Comparison of ENCODE assay signal across 8 cellular contexts in the genomic region with DNA sequence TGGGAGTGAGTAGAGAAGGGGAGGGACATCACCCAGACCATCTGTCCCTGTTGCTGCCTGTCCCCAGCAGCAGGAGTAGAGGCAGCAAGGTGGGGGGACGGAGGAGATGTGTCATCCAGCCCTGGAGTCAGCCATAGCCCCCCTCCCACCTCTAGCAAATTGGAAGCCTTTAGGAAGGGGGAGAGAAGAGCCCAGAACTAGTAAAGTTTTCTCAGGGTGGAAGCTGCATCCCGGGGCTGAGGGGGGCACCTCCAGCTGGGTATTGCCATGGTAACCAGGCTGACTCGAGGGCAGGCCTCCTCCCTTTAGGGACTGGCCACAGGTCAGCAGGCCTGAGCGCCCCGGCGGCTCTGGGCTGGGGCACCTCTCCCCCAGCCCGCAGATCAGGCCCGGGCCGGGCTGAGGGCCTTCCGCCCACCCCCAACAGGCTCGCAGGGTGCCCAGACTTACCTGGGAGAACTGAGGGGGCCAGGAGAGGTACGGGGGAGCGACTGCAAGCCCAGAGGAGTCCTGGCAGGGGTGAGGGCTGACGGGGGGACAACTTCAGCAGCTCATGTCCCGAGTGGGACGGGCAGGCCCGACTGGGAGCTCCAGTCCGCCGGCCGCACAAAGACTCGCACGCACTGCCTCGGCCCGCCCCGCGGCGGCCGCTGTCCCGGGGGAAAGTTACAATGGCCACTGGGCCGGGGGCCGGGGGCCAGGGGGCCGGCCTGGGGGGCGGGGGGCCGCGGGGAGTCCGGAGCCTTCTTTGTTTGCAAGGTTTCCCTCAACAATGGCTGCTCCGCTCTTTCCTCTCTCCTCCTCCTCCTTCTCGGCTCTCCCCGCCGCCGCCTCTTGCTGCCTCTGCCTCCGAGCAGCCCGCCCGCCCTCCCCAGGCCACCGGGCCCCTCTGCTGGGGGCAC. TPM values are rescaled to one million over a fixed set of nuclear protein-coding genes. Genes with fewer than 3 reads are reported as not detected.
A peak's percentile ranks its signal among the peaks of the same experiment; 100 is the strongest.
DNase-seq lines count a peak whose midpoint lies in the region; ATAC-seq and TF ChIP-seq lines count a peak whose summit lies in the region.

No MANE protein-coding gene starts in this region.

- H3K9me3 ChIP-seq in iPS DF 6.9 (ENCODE audit: control insufficient read depth, insufficient read depth, low read length) (no peaks in the 10 kb centered on the region), skeletal muscle satellite cell (replicated peaks; ENCODE audit: low read length) (no peaks in the 10 kb centered on the region)

- no CpG with 5 or more reads among the region's 45 CpGs for WGBS in iPS DF 6.9 (ENCODE audit: insufficient coverage, insufficient read length)

- H3K4me3 Mint-ChIP-seq in IgD-negative memory B cell: peak overlapping the region; percentile 82 to 97 (median 90)
- peak overlapping the region; percentile 84 for H3K4me3 Mint-ChIP-seq in activated naive CD8-positive, alpha-beta T cell treated with anti-CD3 and anti-CD28 coated beads for 36 hours

- in situ Hi-C loops in GM13977 (cut with MboI; ENCODE audit: low pct_unique_long_range_greater_than_20kb, low sequenced_read_pairs, unreplicated experiment): no loop called here

- H3K36me3 ChIP-seq in iPS DF 6.9 (ENCODE audit: control insufficient read depth, insufficient read depth, low read length) (peaks cover 21% of the 10 kb centered on the region), skeletal muscle satellite cell (ENCODE audit: insufficient read depth, low read length) (peaks cover 22% of the 10 kb centered on the region)

- no peaks in the 10 kb centered on the region for H3K9me3 Mint-ChIP-seq in IgD-negative memory B cell
- H3K9me3 Mint-ChIP-seq in activated naive CD8-positive, alpha-beta T cell treated with anti-CD3 and anti-CD28 coated beads for 36 hours: no peaks in the 10 kb centered on the region

- H3K9ac ChIP-seq in skeletal muscle satellite cell (ENCODE audit: low read depth, low read length): peak overlapping the region; percentile 89

- no peaks in the 10 kb centered on the region for H3K36me3 Mint-ChIP-seq in IgD-negative memory B cell
- H3K36me3 Mint-ChIP-seq in activated naive CD8-positive, alpha-beta T cell treated with anti-CD3 and anti-CD28 coated beads for 36 hours: peaks cover 30% of the 10 kb centered on the region

- H3K4me1 ChIP-seq in iPS DF 6.9 (ENCODE audit: control insufficient read depth, insufficient read depth, low read length) (peaks cover 22% of the 10 kb centered on the region), skeletal muscle satellite cell (ENCODE audit: control insufficient read depth, insufficient read depth, low read length) (peaks cover 49% of the 10 kb centered on the region)

- peak overlapping the region; percentile 85 to 97 (median 94) for H3K27ac Mint-ChIP-seq in IgD-negative memory B cell
- H3K27ac Mint-ChIP-seq in activated naive CD8-positive, alpha-beta T cell treated with anti-CD3 and anti-CD28 coated beads for 36 hours: peak overlapping the region; percentile 96

- peaks cover 28 to 49% (median 43%) of the 10 kb centered on the region in 3 donors for H3K4me1 Mint-ChIP-seq in IgD-negative memory B cell
- H3K4me1 Mint-ChIP-seq in activated naive CD8-positive, alpha-beta T cell treated with anti-CD3 and anti-CD28 coated beads for 36 hours: peaks cover 52% of the 10 kb centered on the region

- H3K27me3 ChIP-seq in iPS DF 6.9 (ENCODE audit: control insufficient read depth, insufficient read depth, low read length): no peaks in the 10 kb centered on the region
- H3K27me3 ChIP-seq in skeletal muscle satellite cell (ENCODE audit: control insufficient read depth, insufficient read depth, low read length): no peaks in the 10 kb centered on the region

- ATAC-seq in GM19023 (IDR thresholded peaks at IDR 0.05; ENCODE audit: unreplicated experiment): peak; percentile 26

- TF ChIP-seq CTCF in AG09309 (IDR thresholded peaks at IDR 0.05; ENCODE audit: control insufficient read depth, insufficient read depth, low read depth, low read length, missing control alignments) (no peak), GM13977 (IDR thresholded peaks at IDR 0.05; ENCODE audit: extremely low read depth, insufficient read depth, missing control alignments) (no peak)

- H3K4me3 ChIP-seq in AG09309 (ENCODE audit: control insufficient read depth, low read depth, low read length) (peak overlapping the region; percentile 80), iPS DF 6.9 (ENCODE audit: low read length) (peak overlapping the region; percentile 84), skeletal muscle satellite cell (ENCODE audit: low read length) (peak overlapping the region; percentile 87)

- DNase-seq in AG09309 (ENCODE audit: low read depth): no peak
- peak; percentile 29 for DNase-seq in activated naive CD8-positive, alpha-beta T cell treated with anti-CD3 and anti-CD28 coated beads for 36 hours
- no peak for DNase-seq in iPS DF 6.9 (ENCODE audit: low read depth, low spot score)
- DNase-seq in GF-D8 (lab: John Stamatoyannopoulos, UW): no peak
- DNase-seq in GM13977 (ENCODE audit: low spot score): no peak

- H3K27me3 Mint-ChIP-seq in IgD-negative memory B cell: no peaks in the 10 kb centered on the region
- H3K27me3 Mint-ChIP-seq in activated naive CD8-positive, alpha-beta T cell treated with anti-CD3 and anti-CD28 coated beads for 36 hours: no peaks in the 10 kb centered on the region

- H3K4me2 ChIP-seq in skeletal muscle satellite cell (ENCODE audit: low read length): peak overlapping the region; percentile 97

- no peak overlapping the region for H3K27ac ChIP-seq in iPS DF 6.9 (ENCODE audit: low read length)

RNA-seq across cellular contexts. Expression of a gene that starts 6.0 kb away (rescaled TPM):
- 24.8 TPM for polyA plus RNA-seq in IgD-negative memory B cell
- 10 to 100 TPM; 68.0 to 71.5 TPM for total RNA-seq in activated naive CD8-positive, alpha-beta T cell treated with anti-CD3 and anti-CD28 coated beads for 36 hours
- 17.5 and 30.4 TPM in 2 replicates for total RNA-seq in skeletal muscle satellite cell (2012; rRNA removed)

RNA-seq across cellular contexts. Expression of a gene that starts 18.6 kb away (rescaled TPM):
- polyA plus RNA-seq in IgD-negative memory B cell: 14.2 TPM
- total RNA-seq in activated naive CD8-positive, alpha-beta T cell treated with anti-CD3 and anti-CD28 coated beads for 36 hours: 100 to 1,000 TPM; 104 to 111 TPM
- total RNA-seq in skeletal muscle satellite cell (2012; rRNA removed): 19.2 and 20.0 TPM in 2 replicates

RNA-seq across cellular contexts. Expression of a gene that starts 38.0 kb away (rescaled TPM):
- 56.9 TPM for polyA plus RNA-seq in IgD-negative memory B cell
- 100 to 1,000 TPM; 337 to 346 TPM for total RNA-seq in activated naive CD8-positive, alpha-beta T cell treated with anti-CD3 and anti-CD28 coated beads for 36 hours
- 59.0 and 74.8 TPM in 2 replicates for total RNA-seq in skeletal muscle satellite cell (2012; rRNA removed)

RNA-seq across cellular contexts. Expression of a gene that starts 49.1 kb away (rescaled TPM):
- polyA plus RNA-seq in IgD-negative memory B cell: 21.9 TPM
- 10 to 100 TPM; 21.2 to 21.3 TPM for total RNA-seq in activated naive CD8-positive, alpha-beta T cell treated with anti-CD3 and anti-CD28 coated beads for 36 hours
- total RNA-seq in skeletal muscle satellite cell (2012; rRNA removed): 38.7 and 40.8 TPM in 2 replicates

RNA-seq across cellular contexts. Expression of a gene that starts 58.2 kb away (rescaled TPM):
- polyA plus RNA-seq in IgD-negative memory B cell: 39.3 TPM
- 10 to 100 TPM; 21.5 to 21.9 TPM for total RNA-seq in activated naive CD8-positive, alpha-beta T cell treated with anti-CD3 and anti-CD28 coated beads for 36 hours
- 6.6 and 7.2 TPM in 2 replicates for total RNA-seq in skeletal muscle satellite cell (2012; rRNA removed)
